18 cellular contexts compared by ENCODE assay signal in genomic region chr3:45021936-45022335, GRCh38. TPM values are rescaled to one million over a fixed set of nuclear protein-coding genes. Genes with fewer than 3 reads are reported as not detected.
DNase-seq lines count a peak whose midpoint lies in the region; ATAC-seq and TF ChIP-seq lines count a peak whose summit lies in the region.
"Had no signal": no experiment of that assay in that cellular context is flagged by ENCODE, and none has a peak within 500 bp of the region (broad histone marks: within the 10 kb centered on the region; RNA-seq: fewer than 3 reads in every experiment).

No MANE protein-coding gene starts in this region.

- no peaks in the 10 kb centered on the region for H3K36me3 ChIP-seq in gastroesophageal sphincter
- H3K36me3 ChIP-seq: Peyer's patch had no signal

- ATAC-seq in natural killer cell treated with Interleukin-12 subunit alpha and Interleukin-12 subunit beta and Interleukin-15 and Interleukin-18, amount 100 ng/mL, for 72 hours = no peak
- ATAC-seq in natural killer cell (no peak), gastroesophageal sphincter (no peak), HG02623 (IDR thresholded peaks at IDR 0.05; ENCODE audit: unreplicated experiment) (no peak), left lobe of liver (no peak)

- H3K27me3 ChIP-seq in gastroesophageal sphincter = no peaks in the 10 kb centered on the region
- H3K27me3 ChIP-seq: BLaER1, Peyer's patch had no signal

- no peaks in the 10 kb centered on the region for H3K36me3 Mint-ChIP-seq in natural killer cell treated with Interleukin-12 subunit alpha and Interleukin-12 subunit beta and Interleukin-15 and Interleukin-18, amount 100 ng/mL, for 72 hours
- H3K36me3 Mint-ChIP-seq in natural killer cell = no peaks in the 10 kb centered on the region
- peaks cover 2% of the 10 kb centered on the region for H3K36me3 Mint-ChIP-seq in osteocyte (ENCODE audit: unreplicated experiment)
- H3K36me3 Mint-ChIP-seq: CD4-positive, CD25-positive, alpha-beta regulatory T cell had no signal

- peak overlapping the region in 1 of 2 donors; percentile 9 for H3K27ac Mint-ChIP-seq in natural killer cell treated with Interleukin-12 subunit alpha and Interleukin-12 subunit beta and Interleukin-15 and Interleukin-18, amount 100 ng/mL, for 72 hours
- no peak overlapping the region for H3K27ac Mint-ChIP-seq in natural killer cell
- H3K27ac Mint-ChIP-seq in osteocyte (ENCODE audit: unreplicated experiment) = peak overlapping the region; percentile 68
- H3K27ac Mint-ChIP-seq: IgD-negative memory B cell had no signal

- H3K27me3 Mint-ChIP-seq in natural killer cell treated with Interleukin-12 subunit alpha and Interleukin-12 subunit beta and Interleukin-15 and Interleukin-18, amount 100 ng/mL, for 72 hours = peaks cover 2 to 4% of the 10 kb centered on the region in 2 donors
- H3K27me3 Mint-ChIP-seq in natural killer cell (ENCODE audit: low read depth in 2 of 2) (peaks cover 0 to 1% of the 10 kb centered on the region in 2 donors), osteocyte (ENCODE audit: unreplicated experiment) (no peaks in the 10 kb centered on the region)
- H3K27me3 Mint-ChIP-seq: CD4-positive, CD25-positive, alpha-beta regulatory T cell had no signal

- H3K9me3 Mint-ChIP-seq in natural killer cell treated with Interleukin-12 subunit alpha and Interleukin-12 subunit beta and Interleukin-15 and Interleukin-18, amount 100 ng/mL, for 72 hours = no peaks in the 10 kb centered on the region
- H3K9me3 Mint-ChIP-seq in natural killer cell = no peaks in the 10 kb centered on the region
- H3K9me3 Mint-ChIP-seq in osteocyte (ENCODE audit: unreplicated experiment) = no peaks in the 10 kb centered on the region
- H3K9me3 Mint-ChIP-seq: IgD-negative memory B cell had no signal

- H3K9me3 ChIP-seq in gastroesophageal sphincter = no peaks in the 10 kb centered on the region
- H3K9me3 ChIP-seq: BLaER1, Peyer's patch had no signal

- no peak overlapping the region for H3K4me3 ChIP-seq in gastroesophageal sphincter
- H3K4me3 ChIP-seq: BLaER1, Peyer's patch, SK-N-MC had no signal

- peak; percentile 22 for DNase-seq in natural killer cell treated with Interleukin-12 subunit alpha and Interleukin-12 subunit beta and Interleukin-15 and Interleukin-18, amount 100 ng/mL, for 72 hours (ENCODE audit: low spot score)
- DNase-seq in natural killer cell (no peak), osteocyte (ENCODE audit: extremely low spot score, unreplicated experiment) (no peak), NCI-H748 treated with DMSO at 0.1 percent for 48 hours (lab: John Stamatoyannopoulos, UW) (no peak), left lobe of liver (ENCODE audit: low spot score) (no peak)
- DNase-seq: CD4-positive, CD25-positive, alpha-beta regulatory T cell; MM.1S; NCI-H2029; NCI-H446 treated with DMSO at 0.1 percent for 48 hours; NCI-H526; Peyer's patch; SIG-M5 had no signal

- H3K4me1 ChIP-seq in gastroesophageal sphincter = peaks cover 3 to 48% (median 24%) of the 10 kb centered on the region in 3 donors

- no peak overlapping the region for H3K4me3 Mint-ChIP-seq in natural killer cell treated with Interleukin-12 subunit alpha and Interleukin-12 subunit beta and Interleukin-15 and Interleukin-18, amount 100 ng/mL, for 72 hours
- H3K4me3 Mint-ChIP-seq in natural killer cell (no peak overlapping the region), osteocyte (ENCODE audit: unreplicated experiment) (no peak overlapping the region)
- H3K4me3 Mint-ChIP-seq: CD4-positive, CD25-positive, alpha-beta regulatory T cell; IgD-negative memory B cell had no signal

- H3K4me1 Mint-ChIP-seq in natural killer cell treated with Interleukin-12 subunit alpha and Interleukin-12 subunit beta and Interleukin-15 and Interleukin-18, amount 100 ng/mL, for 72 hours (ENCODE audit: low read depth in 2 of 2) = peaks cover 6 to 15% of the 10 kb centered on the region in 2 donors
- peaks cover 11 to 33% of the 10 kb centered on the region in 2 donors for H3K4me1 Mint-ChIP-seq in natural killer cell
- H3K4me1 Mint-ChIP-seq in osteocyte (ENCODE audit: unreplicated experiment) = peaks cover 73% of the 10 kb centered on the region

- no peak for TF ChIP-seq EP300 in gastroesophageal sphincter (IDR thresholded peaks at IDR 0.05)

- peak overlapping the region in 3 of 4 donors; percentile 13 to 56 (median 48) for H3K27ac ChIP-seq in gastroesophageal sphincter
- H3K27ac ChIP-seq: BLaER1, KMS-11, Peyer's patch, SK-N-MC had no signal

- TF ChIP-seq POLR2A in gastroesophageal sphincter (IDR thresholded peaks at IDR 0.05) = no peak

- 47 to 73% methylated on average over 5 to 8 of the region's 8 CpGs for WGBS in gastroesophageal sphincter (ENCODE audit: low coverage in 1 of 2), 2 donors

- TF ChIP-seq CTCF in natural killer cell (IDR thresholded peaks at IDR 0.05) (no peak), gastroesophageal sphincter (IDR thresholded peaks at IDR 0.05) (no peak), osteocyte (IDR thresholded peaks at IDR 0.05) (no peak)

- intact Hi-C loops in natural killer cell (cut with micrococcal nuclease) = no loop called here

RNA-seq across cellular contexts. Expression of gene CLEC3B, which starts 4.2 kb away (rescaled TPM):
- total RNA-seq in natural killer cell treated with Interleukin-12 subunit alpha and Interleukin-12 subunit beta and Interleukin-15 and Interleukin-18, amount 100 ng/mL, for 72 hours = not detected
- total RNA-seq in natural killer cell = 1 to 10 TPM in 2 of 3 donors, under 1 TPM in 1; 0.87 to 1.5 (median 1.1) TPM
- total RNA-seq in gastroesophageal sphincter = 100 to 1,000 TPM in 1 of 4 donors, 10 to 100 TPM in 3; 20.4 to 127 (median 77.6) TPM
- 166 and 181 TPM in 2 replicates for total RNA-seq in osteocyte
- 25.5 TPM for total RNA-seq in left lobe of liver

RNA-seq across cellular contexts. Expression of gene EXOSC7, which starts 45.9 kb away (rescaled TPM):
- total RNA-seq in natural killer cell treated with Interleukin-12 subunit alpha and Interleukin-12 subunit beta and Interleukin-15 and Interleukin-18, amount 100 ng/mL, for 72 hours = 10 to 100 TPM; 50.7 to 75.7 TPM
- total RNA-seq in natural killer cell (10 to 100 TPM; 32.8 to 46.6 (median 36.0) TPM), gastroesophageal sphincter (10 to 100 TPM; 40.6 to 52.8 (median 46.0) TPM), osteocyte (36.7 and 39.8 TPM in 2 replicates), left lobe of liver (14.6 TPM)

RNA-seq across cellular contexts. Expression of gene ZDHHC3, which starts 46.0 kb away (rescaled TPM):
- total RNA-seq in natural killer cell treated with Interleukin-12 subunit alpha and Interleukin-12 subunit beta and Interleukin-15 and Interleukin-18, amount 100 ng/mL, for 72 hours = 100 to 1,000 TPM in 1 of 2 donors, 10 to 100 TPM in 1; 63.8 to 122 TPM
- total RNA-seq in natural killer cell = 10 to 100 TPM; 62.3 to 100.0 (median 78.6) TPM
- total RNA-seq in gastroesophageal sphincter = 10 to 100 TPM; 66.6 to 91.2 (median 78.5) TPM
- 90.3 and 96.6 TPM in 2 replicates for total RNA-seq in osteocyte
- total RNA-seq in left lobe of liver = 36.6 TPM

Comparison
In these comparisons a context has a peak if more than half of its experiments do, and no peak if none do; other contexts are left out.
1. RNA of gene CLEC3B, which starts 4.2 kb away (total RNA-seq): 166 to 181 TPM in osteocyte, 20.4 to 127 TPM in gastroesophageal sphincter and 25.5 TPM in left lobe of liver (single experiment); 0.87 to 1.5 TPM in natural killer cell and not detected in natural killer cell treated with Interleukin-12 subunit alpha and Interleukin-12 subunit beta and Interleukin-15 and Interleukin-18, amount 100 ng/mL, for 72 hours; every median in the first group is over 4 times any median in the second.